ENCODE assay signal across 8 cellular contexts in the genomic region with DNA sequence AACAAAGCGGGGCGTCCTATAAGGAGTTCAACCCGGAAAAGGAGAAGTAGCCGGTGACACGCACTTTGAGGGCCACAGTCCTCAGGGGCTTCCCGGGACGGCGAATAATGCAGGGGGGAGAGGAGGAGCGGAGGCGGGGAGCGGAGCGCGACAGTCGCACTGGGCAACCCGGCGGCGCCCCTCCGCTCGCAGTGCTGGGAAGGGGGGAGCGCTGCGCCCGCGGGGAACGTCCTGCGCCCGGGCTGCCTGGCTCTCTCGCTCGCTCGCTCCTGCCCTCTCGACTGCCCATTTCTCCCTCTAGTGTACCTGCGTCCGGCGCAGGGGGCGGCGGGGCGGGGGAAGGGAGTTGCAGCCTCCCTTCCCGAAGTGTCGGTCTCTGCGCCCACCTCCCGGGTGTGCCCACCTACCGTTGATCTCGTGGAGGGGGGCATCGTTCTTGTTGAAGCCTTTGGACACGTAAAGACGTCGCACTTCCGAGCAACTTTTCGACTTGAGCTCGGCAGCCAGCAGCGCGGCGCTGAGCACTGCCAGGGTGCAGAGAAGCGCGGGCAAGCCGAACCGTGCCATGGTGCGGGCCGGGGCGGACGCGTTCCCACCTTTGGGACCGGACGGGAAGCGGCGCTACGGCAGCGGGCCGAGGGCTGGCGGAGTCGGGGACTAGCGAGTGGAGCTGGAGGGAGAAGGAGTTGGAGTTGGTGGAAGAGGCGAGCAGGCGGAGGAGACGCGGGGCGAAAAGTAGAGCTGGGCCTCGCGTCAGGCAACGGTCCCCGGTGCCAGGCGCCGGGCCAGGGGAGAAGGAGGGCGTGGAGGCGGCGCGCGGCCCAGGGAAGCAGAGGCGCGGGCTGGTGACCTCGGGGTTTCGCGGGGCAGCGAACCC. TPM values are rescaled to one million over a fixed set of nuclear protein-coding genes. Genes with fewer than 3 reads are reported as not detected.
DNase-seq lines count a peak whose midpoint lies in the region; ATAC-seq and TF ChIP-seq lines count a peak whose summit lies in the region.

No MANE protein-coding gene starts in this region.

- TF ChIP-seq CTCF in cardiac muscle cell (IDR thresholded peaks at IDR 0.05; ENCODE audit: low read depth, low read length) = no peak

- H3K4me3 ChIP-seq in cardiac muscle cell = peak overlapping the region; percentile 78
- H3K4me3 ChIP-seq in rectal smooth muscle tissue (ENCODE audit: low read length) = peak overlapping the region; percentile 78

- H3K4me1 ChIP-seq in cardiac muscle cell (ENCODE audit: low read depth) (peaks cover 16% of the 10 kb centered on the region), rectal smooth muscle tissue (ENCODE audit: control insufficient read depth, insufficient read depth, low read length) (peaks cover 9% of the 10 kb centered on the region)

- H3K9ac ChIP-seq in rectal smooth muscle tissue (ENCODE audit: low read length) = no peak overlapping the region

- DNase-seq in NCI-H748 (lab: John Stamatoyannopoulos, UW; ENCODE audit: unreplicated experiment) = peak; percentile 32
- DNase-seq in NCI-H748 treated with DMSO at 0.1 percent for 48 hours (lab: John Stamatoyannopoulos, UW) = no peak
- DNase-seq in SW480 (ENCODE audit: low spot score) = peak; percentile 9
- peak; percentile 9 to 70 for DNase-seq in cardiac muscle cell (ENCODE audit: low read depth in 1 of 2, low spot score in 1 of 2)
- DNase-seq in stimulated activated CD4-positive, alpha-beta T cell treated with anti-CD3 and anti-CD28 coated beads, Interleukin-1b, Interleukin-23, amount 100 ng/mL, for 48 hours = no peak
- DNase-seq in NCI-H1048 (lab: John Stamatoyannopoulos, UW) = no peak

- no peaks in the 10 kb centered on the region for H3K9me3 ChIP-seq in cardiac muscle cell (ENCODE audit: low read depth)

- no peak for ATAC-seq in HG03378 (IDR thresholded peaks at IDR 0.05; ENCODE audit: unreplicated experiment)

- H3K36me3 ChIP-seq in cardiac muscle cell = no peaks in the 10 kb centered on the region
- H3K36me3 ChIP-seq in rectal smooth muscle tissue (ENCODE audit: control insufficient read depth, insufficient read depth, low read length) = no peaks in the 10 kb centered on the region

- peaks cover 7% of the 10 kb centered on the region for H3K27me3 ChIP-seq in cardiac muscle cell
- H3K27me3 ChIP-seq in rectal smooth muscle tissue (ENCODE audit: control insufficient read depth, insufficient read depth, low read length) = peaks cover 4% of the 10 kb centered on the region

- H3K27ac ChIP-seq in cardiac muscle cell = peak overlapping the region; percentile 44
- peak overlapping the region; percentile 89 for H3K27ac ChIP-seq in rectal smooth muscle tissue (ENCODE audit: low read depth, low read length)

RNA-seq across cellular contexts. Expression of gene GPC4, which starts 0.7 kb away (rescaled TPM):
- 8.5 and 17.3 TPM in 2 replicates for total RNA-seq in cardiac muscle cell
- 13.1 and 24.8 TPM in 2 replicates for polyA plus RNA-seq in cardiac muscle cell

Comparison
In these comparisons a context has a peak if more than half of its experiments do, and no peak if none do; other contexts are left out.
1. DNase-seq: peak in NCI-H748 (single experiment), SW480 (single experiment) and cardiac muscle cell (2 of 2); none in NCI-H748 treated with DMSO at 0.1 percent for 48 hours (single experiment), stimulated activated CD4-positive, alpha-beta T cell treated with anti-CD3 and anti-CD28 coated beads, Interleukin-1b, Interleukin-23, amount 100 ng/mL, for 48 hours (single experiment) and NCI-H1048 (single experiment).